In the genomic region with DNA sequence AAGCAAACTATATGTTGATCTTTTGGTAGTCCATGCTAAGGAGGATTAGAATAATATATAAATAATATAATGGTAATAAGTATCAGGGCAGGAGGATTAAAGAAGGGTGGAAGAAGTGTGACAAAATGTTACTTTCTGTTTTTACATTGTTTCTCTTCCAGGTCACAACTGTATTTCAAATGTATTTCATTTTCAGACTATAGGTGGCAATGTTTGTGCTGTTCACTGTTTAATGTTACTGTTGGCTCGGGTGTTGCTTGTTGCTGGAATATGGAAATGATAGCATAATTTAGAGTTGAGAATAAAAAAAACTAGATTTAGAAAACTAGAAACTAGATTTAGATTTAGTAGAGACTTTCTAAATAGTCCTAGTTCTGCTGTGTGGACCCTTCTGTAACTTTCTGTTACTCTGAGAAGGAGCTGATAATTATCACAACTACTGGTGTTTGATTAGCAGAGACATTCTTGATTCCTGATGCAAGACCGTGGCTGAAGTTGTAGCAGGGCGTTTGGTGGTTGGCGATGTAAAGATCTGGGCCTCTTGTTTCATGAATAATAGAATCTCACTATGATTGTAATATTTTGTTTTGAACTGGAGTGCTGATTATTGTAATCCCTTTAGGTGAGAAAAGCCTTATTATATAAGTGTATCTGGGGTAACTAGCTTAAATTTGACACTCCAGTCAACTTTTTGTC, we compare ENCODE assay signal across 1 cellular context.
TF ChIP-seq lines count a peak whose summit lies in the region.

No MANE protein-coding gene starts in this region.

TF ChIP-seq in H1, 55 proteins besides CTCF, POLR2A, EP300 and RAD21 (continued from another document):
- TF ChIP-seq, protein P1, sequence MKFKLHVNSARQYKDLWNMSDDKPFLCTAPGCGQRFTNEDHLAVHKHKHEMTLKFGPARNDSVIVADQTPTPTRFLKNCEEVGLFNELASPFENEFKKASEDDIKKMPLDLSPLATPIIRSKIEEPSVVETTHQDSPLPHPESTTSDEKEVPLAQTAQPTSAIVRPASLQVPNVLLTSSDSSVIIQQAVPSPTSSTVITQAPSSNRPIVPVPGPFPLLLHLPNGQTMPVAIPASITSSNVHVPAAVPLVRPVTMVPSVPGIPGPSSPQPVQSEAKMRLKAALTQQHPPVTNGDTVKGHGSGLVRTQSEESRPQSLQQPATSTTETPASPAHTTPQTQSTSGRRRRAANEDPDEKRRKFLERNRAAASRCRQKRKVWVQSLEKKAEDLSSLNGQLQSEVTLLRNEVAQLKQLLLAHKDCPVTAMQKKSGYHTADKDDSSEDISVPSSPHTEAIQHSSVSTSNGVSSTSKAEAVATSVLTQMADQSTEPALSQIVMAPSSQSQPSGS (IDR thresholded peaks at IDR 0.05; ENCODE audit: low read length), result no peak
- TF ChIP-seq CBX5 (IDR thresholded peaks at IDR 0.05; ENCODE audit: low read depth, low read length), result no peak
- TF ChIP-seq SUZ12 (IDR thresholded peaks at IDR 0.05; ENCODE audit: low read length), result no peak
- no peak for TF ChIP-seq ZNF274 (IDR thresholded peaks at IDR 0.05; ENCODE audit: borderline replicate concordance, extremely low read depth, low read length)
- TF ChIP-seq, protein P2, sequence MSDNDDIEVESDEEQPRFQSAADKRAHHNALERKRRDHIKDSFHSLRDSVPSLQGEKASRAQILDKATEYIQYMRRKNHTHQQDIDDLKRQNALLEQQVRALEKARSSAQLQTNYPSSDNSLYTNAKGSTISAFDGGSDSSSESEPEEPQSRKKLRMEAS (IDR thresholded peaks at IDR 0.05), result no peak
- TF ChIP-seq BRCA1 (IDR thresholded peaks at IDR 0.05; ENCODE audit: low read depth, low read length), result no peak
- no peak for TF ChIP-seq GABPA (IDR thresholded peaks at IDR 0.05; ENCODE audit: borderline replicate concordance, insufficient read depth, low read length)
- TF ChIP-seq, protein P3, sequence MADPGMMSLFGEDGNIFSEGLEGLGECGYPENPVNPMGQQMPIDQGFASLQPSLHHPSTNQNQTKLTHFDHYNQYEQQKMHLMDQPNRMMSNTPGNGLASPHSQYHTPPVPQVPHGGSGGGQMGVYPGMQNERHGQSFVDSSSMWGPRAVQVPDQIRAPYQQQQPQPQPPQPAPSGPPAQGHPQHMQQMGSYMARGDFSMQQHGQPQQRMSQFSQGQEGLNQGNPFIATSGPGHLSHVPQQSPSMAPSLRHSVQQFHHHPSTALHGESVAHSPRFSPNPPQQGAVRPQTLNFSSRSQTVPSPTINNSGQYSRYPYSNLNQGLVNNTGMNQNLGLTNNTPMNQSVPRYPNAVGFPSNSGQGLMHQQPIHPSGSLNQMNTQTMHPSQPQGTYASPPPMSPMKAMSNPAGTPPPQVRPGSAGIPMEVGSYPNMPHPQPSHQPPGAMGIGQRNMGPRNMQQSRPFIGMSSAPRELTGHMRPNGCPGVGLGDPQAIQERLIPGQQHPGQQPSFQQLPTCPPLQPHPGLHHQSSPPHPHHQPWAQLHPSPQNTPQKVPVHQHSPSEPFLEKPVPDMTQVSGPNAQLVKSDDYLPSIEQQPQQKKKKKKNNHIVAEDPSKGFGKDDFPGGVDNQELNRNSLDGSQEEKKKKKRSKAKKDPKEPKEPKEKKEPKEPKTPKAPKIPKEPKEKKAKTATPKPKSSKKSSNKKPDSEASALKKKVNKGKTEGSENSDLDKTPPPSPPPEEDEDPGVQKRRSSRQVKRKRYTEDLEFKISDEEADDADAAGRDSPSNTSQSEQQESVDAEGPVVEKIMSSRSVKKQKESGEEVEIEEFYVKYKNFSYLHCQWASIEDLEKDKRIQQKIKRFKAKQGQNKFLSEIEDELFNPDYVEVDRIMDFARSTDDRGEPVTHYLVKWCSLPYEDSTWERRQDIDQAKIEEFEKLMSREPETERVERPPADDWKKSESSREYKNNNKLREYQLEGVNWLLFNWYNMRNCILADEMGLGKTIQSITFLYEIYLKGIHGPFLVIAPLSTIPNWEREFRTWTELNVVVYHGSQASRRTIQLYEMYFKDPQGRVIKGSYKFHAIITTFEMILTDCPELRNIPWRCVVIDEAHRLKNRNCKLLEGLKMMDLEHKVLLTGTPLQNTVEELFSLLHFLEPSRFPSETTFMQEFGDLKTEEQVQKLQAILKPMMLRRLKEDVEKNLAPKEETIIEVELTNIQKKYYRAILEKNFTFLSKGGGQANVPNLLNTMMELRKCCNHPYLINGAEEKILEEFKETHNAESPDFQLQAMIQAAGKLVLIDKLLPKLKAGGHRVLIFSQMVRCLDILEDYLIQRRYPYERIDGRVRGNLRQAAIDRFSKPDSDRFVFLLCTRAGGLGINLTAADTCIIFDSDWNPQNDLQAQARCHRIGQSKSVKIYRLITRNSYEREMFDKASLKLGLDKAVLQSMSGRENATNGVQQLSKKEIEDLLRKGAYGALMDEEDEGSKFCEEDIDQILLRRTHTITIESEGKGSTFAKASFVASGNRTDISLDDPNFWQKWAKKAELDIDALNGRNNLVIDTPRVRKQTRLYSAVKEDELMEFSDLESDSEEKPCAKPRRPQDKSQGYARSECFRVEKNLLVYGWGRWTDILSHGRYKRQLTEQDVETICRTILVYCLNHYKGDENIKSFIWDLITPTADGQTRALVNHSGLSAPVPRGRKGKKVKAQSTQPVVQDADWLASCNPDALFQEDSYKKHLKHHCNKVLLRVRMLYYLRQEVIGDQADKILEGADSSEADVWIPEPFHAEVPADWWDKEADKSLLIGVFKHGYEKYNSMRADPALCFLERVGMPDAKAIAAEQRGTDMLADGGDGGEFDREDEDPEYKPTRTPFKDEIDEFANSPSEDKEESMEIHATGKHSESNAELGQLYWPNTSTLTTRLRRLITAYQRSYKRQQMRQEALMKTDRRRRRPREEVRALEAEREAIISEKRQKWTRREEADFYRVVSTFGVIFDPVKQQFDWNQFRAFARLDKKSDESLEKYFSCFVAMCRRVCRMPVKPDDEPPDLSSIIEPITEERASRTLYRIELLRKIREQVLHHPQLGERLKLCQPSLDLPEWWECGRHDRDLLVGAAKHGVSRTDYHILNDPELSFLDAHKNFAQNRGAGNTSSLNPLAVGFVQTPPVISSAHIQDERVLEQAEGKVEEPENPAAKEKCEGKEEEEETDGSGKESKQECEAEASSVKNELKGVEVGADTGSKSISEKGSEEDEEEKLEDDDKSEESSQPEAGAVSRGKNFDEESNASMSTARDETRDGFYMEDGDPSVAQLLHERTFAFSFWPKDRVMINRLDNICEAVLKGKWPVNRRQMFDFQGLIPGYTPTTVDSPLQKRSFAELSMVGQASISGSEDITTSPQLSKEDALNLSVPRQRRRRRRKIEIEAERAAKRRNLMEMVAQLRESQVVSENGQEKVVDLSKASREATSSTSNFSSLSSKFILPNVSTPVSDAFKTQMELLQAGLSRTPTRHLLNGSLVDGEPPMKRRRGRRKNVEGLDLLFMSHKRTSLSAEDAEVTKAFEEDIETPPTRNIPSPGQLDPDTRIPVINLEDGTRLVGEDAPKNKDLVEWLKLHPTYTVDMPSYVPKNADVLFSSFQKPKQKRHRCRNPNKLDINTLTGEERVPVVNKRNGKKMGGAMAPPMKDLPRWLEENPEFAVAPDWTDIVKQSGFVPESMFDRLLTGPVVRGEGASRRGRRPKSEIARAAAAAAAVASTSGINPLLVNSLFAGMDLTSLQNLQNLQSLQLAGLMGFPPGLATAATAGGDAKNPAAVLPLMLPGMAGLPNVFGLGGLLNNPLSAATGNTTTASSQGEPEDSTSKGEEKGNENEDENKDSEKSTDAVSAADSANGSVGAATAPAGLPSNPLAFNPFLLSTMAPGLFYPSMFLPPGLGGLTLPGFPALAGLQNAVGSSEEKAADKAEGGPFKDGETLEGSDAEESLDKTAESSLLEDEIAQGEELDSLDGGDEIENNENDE (IDR thresholded peaks at IDR 0.05; ENCODE audit: insufficient replicate concordance, low read length), result no peak
- no peak for TF ChIP-seq MAFK (IDR thresholded peaks at IDR 0.05; ENCODE audit: low read depth, low read length)
- TF ChIP-seq SAP30 (IDR thresholded peaks at IDR 0.05; ENCODE audit: insufficient read depth, insufficient replicate concordance, low read length), result no peak
- TF ChIP-seq EGR1 (IDR thresholded peaks at IDR 0.05; ENCODE audit: borderline replicate concordance, low read depth, low read length), result no peak
- TF ChIP-seq, protein P4, sequence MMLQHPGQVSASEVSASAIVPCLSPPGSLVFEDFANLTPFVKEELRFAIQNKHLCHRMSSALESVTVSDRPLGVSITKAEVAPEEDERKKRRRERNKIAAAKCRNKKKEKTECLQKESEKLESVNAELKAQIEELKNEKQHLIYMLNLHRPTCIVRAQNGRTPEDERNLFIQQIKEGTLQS (IDR thresholded peaks at IDR 0.05; ENCODE audit: insufficient read depth, low read depth, low read length), result no peak
TF ChIP-seq in H1: peak in this region for 0.
